21 cellular contexts compared by ENCODE assay signal in genomic region chr3:133885241-133885711, GRCh38. TPM values are rescaled to one million over a fixed set of nuclear protein-coding genes. Genes with fewer than 3 reads are reported as not detected.
A peak's percentile ranks its signal among the peaks of the same experiment; 100 is the strongest.
DNase-seq lines count a peak whose midpoint lies in the region; ATAC-seq and TF ChIP-seq lines count a peak whose summit lies in the region.
"Had no signal": no experiment of that assay in that cellular context is flagged by ENCODE, and none has a peak within 500 bp of the region (broad histone marks: within the 10 kb centered on the region; RNA-seq: fewer than 3 reads in every experiment).

No MANE protein-coding gene starts in this region.

- TF ChIP-seq EP300 in esophagus muscularis mucosa (IDR thresholded peaks at IDR 0.05), result no peak
- TF ChIP-seq EP300 in gastroesophageal sphincter (IDR thresholded peaks at IDR 0.05), result no peak

- WGBS in esophagus muscularis mucosa, result 82% methylated on average over 6 of the region's 6 CpGs
- WGBS in gastroesophageal sphincter (ENCODE audit: low coverage in 1 of 2), 2 donors, result 40 to 96% methylated on average over 1 to 4 of the region's 6 CpGs

- no peaks in the 10 kb centered on the region for H3K27me3 ChIP-seq in esophagus muscularis mucosa
- no peaks in the 10 kb centered on the region for H3K27me3 ChIP-seq in gastroesophageal sphincter
- H3K27me3 ChIP-seq: Peyer's patch had no signal

- DNase-seq in cardiac septum (ENCODE audit: low spot score) (peak; percentile 38), left cardiac atrium (no peak), esophagus muscularis mucosa (ENCODE audit: extremely low spot score) (peak; percentile 91), mesenteric fat pad (ENCODE audit: low spot score) (peak; percentile 75), HPDE6-E6E7 (ENCODE audit: extremely low spot score) (no peak)
- DNase-seq in activated CD4-positive, alpha-beta T cell treated with anti-CD3 and anti-CD28 coated beads for 1 hour, result no peak
- DNase-seq: DMS53, GDM1, HCEC 1CT, KBM-7, NCI-H1105, NCI-H146, NCI-H2029, NCI-H226, NCI-H510A treated with DMSO at 0.1 percent for 48 hours, NCI-H774 had no signal

- H3K4me1 ChIP-seq in esophagus muscularis mucosa, result peaks cover 0 to 7% (median 6%) of the 10 kb centered on the region in 4 donors
- peaks cover 0 to 17% (median 0%) of the 10 kb centered on the region in 3 donors for H3K4me1 ChIP-seq in gastroesophageal sphincter
- H3K4me1 ChIP-seq: Peyer's patch had no signal

- H3K9me3 ChIP-seq in esophagus muscularis mucosa, result no peaks in the 10 kb centered on the region
- H3K9me3 ChIP-seq in gastroesophageal sphincter, result no peaks in the 10 kb centered on the region
- H3K9me3 ChIP-seq: Peyer's patch had no signal

- TF ChIP-seq CTCF in esophagus muscularis mucosa (IDR thresholded peaks at IDR 0.05) (no peak), gastroesophageal sphincter (IDR thresholded peaks at IDR 0.05) (no peak)

- no peaks in the 10 kb centered on the region for H3K36me3 ChIP-seq in esophagus muscularis mucosa
- no peaks in the 10 kb centered on the region for H3K36me3 ChIP-seq in gastroesophageal sphincter
- H3K36me3 ChIP-seq: Peyer's patch had no signal

- no peak for ATAC-seq in left cardiac atrium
- no peak for ATAC-seq in gastroesophageal sphincter
- ATAC-seq: GM23338 had no signal

- intact Hi-C loops in cardiac septum (cut with DNase I), result no loop called here
- intact Hi-C loops in left cardiac atrium (cut with DNase I), result no loop called here
- intact Hi-C loops in esophagus muscularis mucosa (cut with DNase I), result no loop called here

- H3K27ac ChIP-seq in esophagus muscularis mucosa (replicated peaks in 1 of 4), result no peak overlapping the region
- no peak overlapping the region for H3K27ac ChIP-seq in gastroesophageal sphincter
- H3K27ac ChIP-seq: HL-60, Peyer's patch had no signal

- TF ChIP-seq POLR2A in esophagus muscularis mucosa (IDR thresholded peaks at IDR 0.05; ENCODE audit: low read depth) (no peak), gastroesophageal sphincter (IDR thresholded peaks at IDR 0.05) (no peak)

- H3K4me3 ChIP-seq in esophagus muscularis mucosa, result no peak overlapping the region
- no peak overlapping the region for H3K4me3 ChIP-seq in gastroesophageal sphincter
- H3K4me3 ChIP-seq: GM23338, Peyer's patch had no signal

RNA-seq across cellular contexts. Expression of gene RAB6B, which starts 10.4 kb away (rescaled TPM):
- total RNA-seq in cardiac septum (42.4 TPM), left cardiac atrium (10 to 100 TPM; 41.4 to 41.6 TPM), esophagus muscularis mucosa (10 to 100 TPM in 2 of 4 donors, 1 to 10 TPM in 2; 6.2 to 11.9 (median 10.5) TPM), mesenteric fat pad (64.8 TPM), gastroesophageal sphincter (10 to 100 TPM in 2 of 4 donors, 1 to 10 TPM in 2; 5.0 to 16.1 (median 8.7) TPM)
- total RNA-seq: B cell had no signal

Comparison
In these comparisons a context has a peak if more than half of its experiments do, and no peak if none do; other contexts are left out.
1. DNase-seq: peak in cardiac septum (single experiment), esophagus muscularis mucosa (single experiment) and mesenteric fat pad (single experiment); none in left cardiac atrium (single experiment), activated CD4-positive, alpha-beta T cell treated with anti-CD3 and anti-CD28 coated beads for 1 hour (single experiment) and HPDE6-E6E7 (single experiment).